In the genomic region with DNA sequence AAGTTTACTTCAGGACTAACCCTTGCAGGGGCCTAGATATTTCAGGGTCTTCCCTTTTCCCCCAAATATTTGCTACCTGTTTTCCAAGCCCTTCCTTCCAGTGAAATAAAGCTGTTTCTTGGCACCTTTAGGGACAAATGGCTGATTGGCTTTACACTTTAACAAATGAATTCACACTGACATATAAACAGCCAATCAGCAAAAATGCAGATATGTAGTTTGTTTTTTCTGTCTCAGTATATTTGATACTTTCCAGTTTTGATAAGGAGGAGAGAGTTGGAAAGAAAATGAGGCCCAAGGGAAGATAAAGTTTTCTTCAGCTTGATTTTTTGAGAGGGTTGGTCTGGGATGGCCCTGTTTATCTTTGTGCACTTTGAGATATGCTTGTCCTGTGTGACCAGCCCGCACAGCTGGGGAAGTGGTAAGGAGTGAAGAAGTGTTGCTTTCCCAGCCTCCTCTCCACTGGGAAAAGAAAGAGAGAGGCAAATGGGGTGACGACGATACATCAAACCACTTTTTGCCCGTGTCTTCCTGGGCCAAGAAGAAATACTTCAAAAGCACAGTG, we compare ENCODE assay signal across 27 cellular contexts.
DNase-seq lines count a peak whose midpoint lies in the region; ATAC-seq and TF ChIP-seq lines count a peak whose summit lies in the region.
"Had no signal": no experiment of that assay in that cellular context is flagged by ENCODE, and none has a peak within 500 bp of the region (broad histone marks: within the 10 kb centered on the region; RNA-seq: fewer than 3 reads in every experiment).

No MANE protein-coding gene starts in this region.

- no peaks in the 10 kb centered on the region for H4K20me1 ChIP-seq in neural progenitor cell (ENCODE audit: low read depth)

- H3K27me3 Mint-ChIP-seq in brain (no peaks in the 10 kb centered on the region), neural progenitor cell (ENCODE audit: insufficient read depth, low read depth) (no peaks in the 10 kb centered on the region)

- H3K9me3 ChIP-seq in right atrium auricular region (no peaks in the 10 kb centered on the region), neural progenitor cell (ENCODE audit: low read depth) (no peaks in the 10 kb centered on the region)
- H3K9me3 ChIP-seq: gastrocnemius medialis, Peyer's patch, SJSA1, tibial artery had no signal

- H3K36me3 Mint-ChIP-seq in brain (peaks cover 7% of the 10 kb centered on the region), neural progenitor cell (peaks cover 7% of the 10 kb centered on the region)
- H3K36me3 Mint-ChIP-seq: activated CD8-positive, alpha-beta memory T cell treated with anti-CD3 and anti-CD28 coated beads, Interleukin-2, amount 10 ng/mL, durations not matched to agents 7 days and 5 days had no signal

- no peak overlapping the region for H3K9ac ChIP-seq in neural progenitor cell

- H3K36me3 ChIP-seq in right atrium auricular region, result no peaks in the 10 kb centered on the region
- no peaks in the 10 kb centered on the region for H3K36me3 ChIP-seq in neural progenitor cell
- H3K36me3 ChIP-seq: gastrocnemius medialis, Peyer's patch, SJSA1 had no signal

- no peak overlapping the region for H2AFZ ChIP-seq in neural progenitor cell (replicated peaks)

- no peaks in the 10 kb centered on the region for H3K79me2 ChIP-seq in neural progenitor cell (ENCODE audit: low read depth)

- intact Hi-C loops in Right ventricle myocardium inferior (cut with DNase I) (loop anchor here (5.0 kb wide), 2 partner anchors 129 to 314 kb away; no protein-coding TSS in a partner anchor), posterior vena cava (cut with DNase I) (loop anchor here in 1 of 2 donors (5.0 to 10.0 kb wide), 3 partner anchors 312 to 699 kb away; no protein-coding TSS in a partner anchor)

- TF ChIP-seq CTCF in right atrium auricular region (IDR thresholded peaks at IDR 0.05) (no peak), brain (conservative IDR thresholded peaks at IDR 0.05) (no peak), neural progenitor cell (IDR thresholded peaks at IDR 0.05) (no peak), GM20000 (IDR thresholded peaks at IDR 0.05; ENCODE audit: extremely low read depth, missing control alignments) (no peak)

- H3K9me3 Mint-ChIP-seq in brain (no peaks in the 10 kb centered on the region), neural progenitor cell (peaks cover 2% of the 10 kb centered on the region)
- H3K9me3 Mint-ChIP-seq: activated naive CD4-positive, alpha-beta T cell treated with anti-CD3 and anti-CD28 coated beads for 36 hours; activated T-cell treated with anti-CD3 and anti-CD28 coated beads, Interleukin-2, amount 50 U/mL, for 72 hours had no signal

- no peak overlapping the region for H3K4me3 ChIP-seq in right atrium auricular region
- no peak overlapping the region for H3K4me3 ChIP-seq in neural progenitor cell
- H3K4me3 ChIP-seq: gastrocnemius medialis, Peyer's patch, SJSA1, tibial artery had no signal

- no peak overlapping the region for H3K4me2 ChIP-seq in neural progenitor cell

- H3F3A ChIP-seq in neural progenitor cell (ENCODE audit: low read depth), result peaks cover 38% of the 10 kb centered on the region

- H3K27ac Mint-ChIP-seq in brain, result peak overlapping the region; percentile 0 to 79 (median 25)
- peak overlapping the region; percentile 50 for H3K27ac Mint-ChIP-seq in neural progenitor cell
- H3K27ac Mint-ChIP-seq: activated CD8-positive, alpha-beta memory T cell treated with anti-CD3 and anti-CD28 coated beads, Interleukin-2, amount 10 ng/mL, durations not matched to agents 7 days and 5 days; activated naive CD4-positive, alpha-beta T cell treated with anti-CD3 and anti-CD28 coated beads for 36 hours; activated T-cell treated with anti-CD3 and anti-CD28 coated beads, Interleukin-2, amount 50 U/mL, for 72 hours; B cell had no signal

- no peak for ATAC-seq in Right ventricle myocardium inferior
- ATAC-seq: activated CD8-positive, alpha-beta memory T cell treated with anti-CD3 and anti-CD28 coated beads, Interleukin-2, amount 10 ng/mL, durations not matched to agents 7 days and 5 days; activated T-cell treated with anti-CD3 and anti-CD28 coated beads, Interleukin-2, amount 50 U/mL, for 72 hours; gastrocnemius medialis had no signal

- peak overlapping the region; percentile 82 to 87 for H3K27ac ChIP-seq in right atrium auricular region
- H3K27ac ChIP-seq in neural progenitor cell, result no peak overlapping the region
- H3K27ac ChIP-seq: SJSA1 had no signal

- H3K4me1 Mint-ChIP-seq in brain (peaks cover 52% of the 10 kb centered on the region), neural progenitor cell (peaks cover 51% of the 10 kb centered on the region)

- peak; percentile 57 for DNase-seq in right atrium auricular region (ENCODE audit: low spot score)
- no peak for DNase-seq in Right ventricle myocardium inferior (ENCODE audit: missing footprints)
- no peak for DNase-seq in neural progenitor cell (ENCODE audit: low spot score)
- no peak for DNase-seq in activated CD4-positive, alpha-beta T cell treated with anti-CD3 and anti-CD28 coated beads, Interleukin-2, amount 50 U/mL, for 48 hours
- DNase-seq in posterior vena cava (ENCODE audit: low spot score), result no peak
- DNase-seq in GM20000 (ENCODE audit: low spot score), result no peak
- DNase-seq in occipital lobe (lab: John Stamatoyannopoulos, UW), result no peak
- DNase-seq: activated CD4-positive, alpha-beta T cell treated with anti-CD3 and anti-CD28 coated beads for 48 hours; activated CD8-positive, alpha-beta memory T cell treated with anti-CD3 and anti-CD28 coated beads, Interleukin-2, amount 10 ng/mL, durations not matched to agents 7 days and 5 days; activated naive CD4-positive, alpha-beta T cell treated with anti-CD3 and anti-CD28 coated beads for 36 hours; activated T-cell treated with anti-CD3 and anti-CD28 coated beads, Interleukin-2, amount 50 U/mL, for 72 hours; amygdala; caudate nucleus; COR-L47; DMS79; gastrocnemius medialis; NCI-H1694; NCI-H524; Peyer's patch; retina; stimulated activated CD4-positive, alpha-beta T cell treated with anti-CD3 and anti-CD28 coated beads, Interleukin-12 subunit alpha, Interleukin-12 subunit beta, amount 100 ng/mL, for 4 hours; stimulated activated CD4-positive, alpha-beta T cell treated with anti-CD3 and anti-CD28 coated beads, Interleukin-4, amount 100 ng/mL, for 24 hours; stimulated activated naive CD4-positive, alpha-beta T cell treated with Interleukin-2 at 50 U/mL for 16 hours; tibial artery had no signal

- H3K27me3 ChIP-seq in right atrium auricular region, result no peaks in the 10 kb centered on the region
- no peaks in the 10 kb centered on the region for H3K27me3 ChIP-seq in neural progenitor cell
- H3K27me3 ChIP-seq: gastrocnemius medialis, Peyer's patch, SJSA1, tibial artery had no signal

- H3K4me3 Mint-ChIP-seq in brain (peak overlapping the region in 4 of 5 experiments; percentile 3 to 27 (median 14)), neural progenitor cell (no peak overlapping the region)
- H3K4me3 Mint-ChIP-seq: activated CD8-positive, alpha-beta memory T cell treated with anti-CD3 and anti-CD28 coated beads, Interleukin-2, amount 10 ng/mL, durations not matched to agents 7 days and 5 days; activated naive CD4-positive, alpha-beta T cell treated with anti-CD3 and anti-CD28 coated beads for 36 hours; activated T-cell treated with anti-CD3 and anti-CD28 coated beads, Interleukin-2, amount 50 U/mL, for 72 hours; B cell had no signal

- H3K4me1 ChIP-seq in right atrium auricular region (peaks cover 0 to 32% of the 10 kb centered on the region in 2 donors), neural progenitor cell (peaks cover 50% of the 10 kb centered on the region)
